35 cellular contexts compared by ENCODE assay signal in genomic region chr17:51052235-51052634, GRCh38.
"Had no signal": no experiment of that assay in that cellular context is flagged by ENCODE, and none has a peak within 500 bp of the region (broad histone marks: within the 10 kb centered on the region; RNA-seq: fewer than 3 reads in every experiment).

No MANE protein-coding gene starts in this region.

- H3K27me3 ChIP-seq: body of pancreas, cardiac muscle cell, colonic mucosa, heart left ventricle, pancreas, thyroid gland, upper lobe of left lung, vagina had no signal

- DNase-seq: activated CD4-positive, alpha-beta memory T cell treated with anti-CD3 and anti-CD28 coated beads, Interleukin-2, amount 10 ng/mL, durations not matched to agents 7 days and 5 days; activated CD4-positive, alpha-beta T cell treated with anti-CD3 and anti-CD28 coated beads, Interleukin-2, amount 10 ng/mL, durations not matched to agents 7 days and 5 days; activated CD4-positive, CD25-positive, alpha-beta regulatory T cell treated with anti-CD3 and anti-CD28 coated beads, Interleukin-2, amount 50 U/mL, for 72 hours; activated naive CD4-positive, alpha-beta T cell; activated T-cell treated with anti-CD3 and anti-CD28 coated beads, Interleukin-2, amount 50 U/mL, for 4 hours; aorta; body of pancreas; cerebellar nuclear complex; colonic mucosa; effector memory CD4-positive, alpha-beta T cell; erythroblast; heart left ventricle; hypothalamus; immature natural killer cell; kidney; left colon; mammary epithelial cell; naive B cell; nephron progenitor cell; pancreas; retina; stimulated activated CD4-positive, alpha-beta T cell treated with anti-CD3 and anti-CD28 coated beads, Interleukin-12 subunit alpha, Interleukin-12 subunit beta, amount 100 ng/mL, for 4 hours; stimulated activated CD4-positive, alpha-beta T cell treated with anti-CD3 and anti-CD28 coated beads, Interleukin-4, amount 100 ng/mL, for 24 hours; stimulated activated naive CD8-positive, alpha-beta T cell treated with anti-CD3 and anti-CD28 coated beads, Interleukin-15, amount 100 ng/mL, for 72 hours; substantia nigra; thyroid gland; upper lobe of left lung had no signal

- H3K9me3 Mint-ChIP-seq: activated CD4-positive, alpha-beta memory T cell treated with anti-CD3 and anti-CD28 coated beads, Interleukin-2, amount 10 ng/mL, durations not matched to agents 7 days and 5 days; activated CD4-positive, alpha-beta T cell treated with anti-CD3 and anti-CD28 coated beads, Interleukin-2, amount 10 ng/mL, durations not matched to agents 7 days and 5 days; activated T-cell treated with anti-CD3 and anti-CD28 coated beads, Interleukin-2, amount 50 U/mL, for 4 hours; activated T-helper 17 cell treated with anti-CD3 and anti-CD28 coated beads, Interleukin-2, amount 50 U/mL, for 72 hours; immature natural killer cell; naive B cell; nephron progenitor cell; stimulated activated effector memory CD8-positive, alpha-beta T cell treated with anti-CD3 and anti-CD28 coated beads, Interleukin-12 subunit alpha, Interleukin-12 subunit beta, amount 100 ng/mL, for 72 hours; stimulated activated naive CD8-positive, alpha-beta T cell treated with anti-CD3 and anti-CD28 coated beads, Interleukin-15, amount 100 ng/mL, for 72 hours had no signal

- H3K36me3 Mint-ChIP-seq: naive B cell had no signal

- H3K4me1 Mint-ChIP-seq: activated CD4-positive, alpha-beta memory T cell treated with anti-CD3 and anti-CD28 coated beads, Interleukin-2, amount 10 ng/mL, durations not matched to agents 7 days and 5 days had no signal

- H3K4me1 ChIP-seq: colonic mucosa, prostate gland had no signal

- FAIRE-seq: kidney, pancreas had no signal

- ATAC-seq: activated T-cell treated with anti-CD3 and anti-CD28 coated beads, Interleukin-2, amount 50 U/mL, for 4 hours; activated T-helper 17 cell treated with anti-CD3 and anti-CD28 coated beads, Interleukin-2, amount 50 U/mL, for 72 hours; body of pancreas; heart left ventricle; left colon; pancreas; sciatic nerve; stimulated activated effector memory CD8-positive, alpha-beta T cell treated with anti-CD3 and anti-CD28 coated beads, Interleukin-12 subunit alpha, Interleukin-12 subunit beta, amount 100 ng/mL, for 72 hours; stimulated activated naive CD8-positive, alpha-beta T cell treated with anti-CD3 and anti-CD28 coated beads, Interleukin-15, amount 100 ng/mL, for 72 hours had no signal

- H3K27ac ChIP-seq: body of pancreas, cardiac muscle cell, colonic mucosa, heart left ventricle, pancreas, prostate gland, thyroid gland, upper lobe of left lung, vagina had no signal

- H3K27me3 Mint-ChIP-seq: activated CD4-positive, alpha-beta memory T cell treated with anti-CD3 and anti-CD28 coated beads, Interleukin-2, amount 10 ng/mL, durations not matched to agents 7 days and 5 days; activated CD4-positive, alpha-beta T cell treated with anti-CD3 and anti-CD28 coated beads, Interleukin-2, amount 10 ng/mL, durations not matched to agents 7 days and 5 days; activated naive CD8-positive, alpha-beta T cell; activated T-helper 17 cell treated with anti-CD3 and anti-CD28 coated beads, Interleukin-2, amount 50 U/mL, for 72 hours; naive B cell; stimulated activated naive CD8-positive, alpha-beta T cell treated with anti-CD3 and anti-CD28 coated beads, Interleukin-15, amount 100 ng/mL, for 72 hours had no signal

- H3K4me3 Mint-ChIP-seq: activated CD4-positive, alpha-beta memory T cell treated with anti-CD3 and anti-CD28 coated beads, Interleukin-2, amount 10 ng/mL, durations not matched to agents 7 days and 5 days; activated CD4-positive, alpha-beta T cell treated with anti-CD3 and anti-CD28 coated beads, Interleukin-2, amount 10 ng/mL, durations not matched to agents 7 days and 5 days; activated naive CD8-positive, alpha-beta T cell; activated T-cell treated with anti-CD3 and anti-CD28 coated beads, Interleukin-2, amount 50 U/mL, for 4 hours; activated T-helper 17 cell treated with anti-CD3 and anti-CD28 coated beads, Interleukin-2, amount 50 U/mL, for 72 hours; immature natural killer cell; nephron progenitor cell; stimulated activated effector memory CD8-positive, alpha-beta T cell treated with anti-CD3 and anti-CD28 coated beads, Interleukin-12 subunit alpha, Interleukin-12 subunit beta, amount 100 ng/mL, for 72 hours; stimulated activated naive CD8-positive, alpha-beta T cell treated with anti-CD3 and anti-CD28 coated beads, Interleukin-15, amount 100 ng/mL, for 72 hours had no signal

- H3K4me3 ChIP-seq: body of pancreas, cardiac muscle cell, colonic mucosa, heart left ventricle, pancreas, prostate gland, skin epidermis, thyroid gland, upper lobe of left lung, vagina had no signal

- H3K27ac Mint-ChIP-seq: activated CD4-positive, alpha-beta memory T cell treated with anti-CD3 and anti-CD28 coated beads, Interleukin-2, amount 10 ng/mL, durations not matched to agents 7 days and 5 days; activated CD4-positive, alpha-beta T cell treated with anti-CD3 and anti-CD28 coated beads, Interleukin-2, amount 10 ng/mL, durations not matched to agents 7 days and 5 days; activated naive CD8-positive, alpha-beta T cell; activated T-helper 17 cell treated with anti-CD3 and anti-CD28 coated beads, Interleukin-2, amount 50 U/mL, for 72 hours; immature natural killer cell; naive B cell; nephron progenitor cell; stimulated activated effector memory CD8-positive, alpha-beta T cell treated with anti-CD3 and anti-CD28 coated beads, Interleukin-12 subunit alpha, Interleukin-12 subunit beta, amount 100 ng/mL, for 72 hours; stimulated activated naive CD8-positive, alpha-beta T cell treated with anti-CD3 and anti-CD28 coated beads, Interleukin-15, amount 100 ng/mL, for 72 hours had no signal

- H3K36me3 ChIP-seq: cardiac muscle cell, colonic mucosa, prostate gland, thyroid gland, vagina had no signal

- H3K9me3 ChIP-seq: body of pancreas, colonic mucosa, heart left ventricle, pancreas, prostate gland, thyroid gland, upper lobe of left lung, vagina had no signal
